In genomic region chr2:223632826-223633225, GRCh38 we compare ENCODE assay signal across 35 cellular contexts. TPM values are rescaled to one million over a fixed set of nuclear protein-coding genes. Genes with fewer than 3 reads are reported as not detected.
"Had no signal": no experiment of that assay in that cellular context is flagged by ENCODE, and none has a peak within 500 bp of the region (broad histone marks: within the 10 kb centered on the region; RNA-seq: fewer than 3 reads in every experiment).

No MANE protein-coding gene starts in this region.

- H3K27me3 ChIP-seq: adrenal gland, ascending aorta, body of pancreas, brain microvascular endothelial cell, breast epithelium had no signal

- FAIRE-seq: astrocyte, bronchial epithelial cell had no signal

- H3K9me3 ChIP-seq: adrenal gland, ascending aorta, body of pancreas, breast epithelium had no signal

- H3K4me1 ChIP-seq: adrenal gland, ascending aorta, body of pancreas, breast epithelium had no signal

- H3K36me3 ChIP-seq: adrenal gland, ascending aorta, brain microvascular endothelial cell, breast epithelium, cardiac muscle cell had no signal

- DNase-seq: activated effector memory CD4-positive, alpha-beta T cell treated with anti-CD3 and anti-CD28 coated beads, Interleukin-2, amount 50 U/mL, for 16 hours; activated effector memory CD4-positive, alpha-beta T cell treated with Interleukin-2 at 50 U/mL for 16 hours; activated gamma-delta T cell; activated gamma-delta T cell treated with Interleukin-2 at 50 U/mL for 16 hours; activated naive CD4-positive, alpha-beta T cell; activated naive CD4-positive, alpha-beta T cell treated with anti-CD3 and anti-CD28 coated beads for 36 hours; activated naive CD4-positive, alpha-beta T cell treated with anti-CD3 and anti-CD28 coated beads, Interleukin-2, amount 10 ng/mL, durations not matched to agents 7 days and 5 days; activated naive CD4-positive, alpha-beta T cell treated with anti-CD3 and anti-CD28 coated beads, Interleukin-2, amount 50 U/mL, for 16 hours; activated naive CD4-positive, alpha-beta T cell treated with Interleukin-2 at 50 U/mL for 16 hours; activated naive CD8-positive, alpha-beta T cell treated with anti-CD3 and anti-CD28 coated beads for 36 hours; activated naive CD8-positive, alpha-beta T cell treated with anti-CD3 and anti-CD28 coated beads, Interleukin-2, amount 10 ng/mL, durations not matched to agents 7 days and 5 days; activated naive CD8-positive, alpha-beta T cell treated with anti-CD3 and anti-CD28 coated beads, Interleukin-2, amount 50 U/mL, for 24 hours; activated T-cell treated with anti-CD3 and anti-CD28 coated beads, Interleukin-2, amount 50 U/mL, for 24 hours; activated T-cell treated with anti-CD3 and anti-CD28 coated beads, Interleukin-2, amount 50 U/mL, for 4 hours; activated T-cell treated with anti-CD3 and anti-CD28 coated beads, Interleukin-2, amount 50 U/mL, for 48 hours; activated T-cell treated with anti-CD3 and anti-CD28 coated beads, Interleukin-2, amount 50 U/mL, for 72 hours; adrenal gland; amniotic stem cell; amygdala; anterior cingulate cortex; aorta; body of pancreas; brain microvascular endothelial cell; caudate nucleus; central memory CD4-positive, alpha-beta T cell; cerebellar nuclear complex had no signal

- ATAC-seq: activated naive CD4-positive, alpha-beta T cell treated with anti-CD3 and anti-CD28 coated beads, Interleukin-2, amount 50 U/mL, for 72 hours; activated naive CD8-positive, alpha-beta T cell treated with anti-CD3 and anti-CD28 coated beads, Interleukin-2, amount 50 U/mL, for 24 hours; activated T-cell treated with anti-CD3 and anti-CD28 coated beads, Interleukin-2, amount 50 U/mL, for 4 hours; activated T-cell treated with anti-CD3 and anti-CD28 coated beads, Interleukin-2, amount 50 U/mL, for 72 hours; activated T-helper 17 cell treated with anti-CD3 and anti-CD28 coated beads, Interleukin-2, amount 50 U/mL, for 72 hours; body of pancreas had no signal

- H3K4me3 ChIP-seq: adrenal gland, ascending aorta, body of pancreas, breast epithelium, cardiac muscle cell had no signal

- H3K27ac ChIP-seq: adrenal gland, ascending aorta, body of pancreas, brain microvascular endothelial cell, breast epithelium, cardiac muscle cell had no signal

RNA-seq across cellular contexts. Expression of gene SCG2, which starts 30.7 kb away (rescaled TPM):
- total RNA-seq: activated naive CD4-positive, alpha-beta T cell treated with anti-CD3 and anti-CD28 coated beads for 36 hours; activated naive CD4-positive, alpha-beta T cell treated with anti-CD3 and anti-CD28 coated beads, Interleukin-2, amount 50 U/mL, for 72 hours; activated naive CD8-positive, alpha-beta T cell treated with anti-CD3 and anti-CD28 coated beads for 36 hours; activated naive CD8-positive, alpha-beta T cell treated with anti-CD3 and anti-CD28 coated beads, Interleukin-2, amount 10 ng/mL, durations not matched to agents 7 days and 5 days; activated T-cell treated with anti-CD3 and anti-CD28 coated beads, Interleukin-2, amount 50 U/mL, for 4 hours; activated T-cell treated with anti-CD3 and anti-CD28 coated beads, Interleukin-2, amount 50 U/mL, for 72 hours; activated T-helper 1 cell treated with anti-CD3 and anti-CD28 coated beads, Interleukin-12 subunit alpha, Interleukin-12 subunit beta, Interleukin-2, Interleukin-4 antibody, amounts not matched to agents 30 ng/mL and 10 ng/mL and 1 ng/mL, durations not matched to agents 14 hours and 24 hours and 36 hours; activated T-helper 17 cell treated with anti-CD3 and anti-CD28 coated beads, Interleukin-2, amount 50 U/mL, for 72 hours; activated T-helper 2 cell treated with anti-CD3 and anti-CD28 coated beads, Interferon-gamma antibody, Interleukin-2, Interleukin-4, amounts not matched to agents 10 μg/mL and 5 μg/mL and 100 μg/mL, durations not matched to agents 14 hours and 24 hours and 36 hours; cardiac muscle cell had no signal
- polyA plus RNA-seq: cardiac muscle cell had no signal
